Comparison of ENCODE assay signal across 8 cellular contexts in the genomic region with DNA sequence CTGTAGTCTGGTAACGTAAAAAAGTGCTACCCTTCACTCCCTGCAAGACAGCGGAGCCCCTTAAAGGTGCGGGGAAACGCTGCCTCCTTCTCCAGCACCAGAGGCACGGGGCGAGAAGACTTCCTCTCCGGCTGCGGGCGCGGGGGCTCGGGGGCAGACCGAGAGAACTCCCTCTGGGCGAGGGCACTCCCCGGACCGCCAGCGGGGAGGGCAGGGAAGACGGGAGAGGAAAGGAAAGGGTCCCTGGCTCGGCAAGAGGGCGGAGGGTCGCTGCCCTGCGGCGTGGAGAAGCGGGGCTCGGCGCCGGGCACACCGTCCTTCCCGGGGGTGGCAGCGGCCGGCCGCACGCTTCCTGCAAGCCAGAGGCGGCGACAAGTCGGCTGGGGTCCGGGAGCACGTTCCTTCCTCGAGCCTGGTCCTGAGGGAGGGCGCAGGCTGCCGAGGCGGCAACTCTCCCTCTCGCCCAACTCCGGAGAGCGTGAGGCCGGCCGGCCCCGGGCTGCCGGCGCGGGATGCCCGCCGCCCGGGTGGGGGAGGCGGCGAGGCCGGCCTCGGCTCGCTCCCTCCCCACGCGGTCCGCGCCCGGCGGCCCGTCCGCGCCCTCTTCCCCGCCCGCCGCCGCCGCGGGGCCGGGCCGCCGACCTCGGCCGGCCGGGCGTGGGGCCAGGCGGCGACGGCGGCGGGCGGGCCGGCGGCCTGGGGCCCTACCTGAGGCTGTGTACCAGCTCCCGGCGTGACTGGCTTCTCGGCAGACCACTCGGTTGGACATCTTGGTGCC. TPM values are rescaled to one million over a fixed set of nuclear protein-coding genes. Genes with fewer than 3 reads are reported as not detected.
DNase-seq lines count a peak whose midpoint lies in the region; ATAC-seq, FAIRE-seq and TF ChIP-seq lines count a peak whose summit lies in the region.

No MANE protein-coding gene starts in this region.

- no TSS peak for BruUV-seq in K562 (replicated peaks; lab: Mats Ljungman, UMichigan)

- H3K4me3 ChIP-seq in K562: peak overlapping the region; percentile 92
- peak overlapping the region; percentile 80 for H3K4me3 ChIP-seq in iPS-18c (ENCODE audit: insufficient read depth, low read depth, low read length)
- peak overlapping the region; percentile 84 to 89 (median 87) for H3K4me3 ChIP-seq in skeletal muscle tissue (ENCODE audit: low read length in 3 of 3)

- H3K36me3 ChIP-seq in K562 (ENCODE audit: control insufficient read depth, insufficient read depth, low read length) (peaks cover 10% of the 10 kb centered on the region; the same call in 2 of the 3 replicates), skeletal muscle tissue (ENCODE audit: control insufficient read depth in 3 of 3, insufficient read depth in 3 of 3, low read length in 3 of 3) (no peaks in the 10 kb centered on the region)

- no peaks in the 10 kb centered on the region for H3K9me1 ChIP-seq in K562 (ENCODE audit: control insufficient read depth, insufficient read depth, low read length)

- intact Hi-C loops in K562 (cut with micrococcal nuclease): loop anchor here (2.0 to 10.0 kb wide), 3 partner anchors 53 to 158 kb away; partner anchors contain the start of genes SLC30A6 and SPAST

- in situ Hi-C loops in K562 (cut with MboI): no loop called here

- peaks cover 12% of the 10 kb centered on the region for H4K20me1 ChIP-seq in K562 (replicated peaks; ENCODE audit: control insufficient read depth, insufficient read depth, low read length)

- H3K9ac ChIP-seq in K562 (ENCODE audit: insufficient read depth in 1 of 2, low read depth in 2 of 2, low read length in 2 of 2) (peak overlapping the region; percentile 87 to 99), skeletal muscle tissue (ENCODE audit: low read depth in 1 of 3, low read length in 3 of 3) (peak overlapping the region; percentile 85 to 91 (median 89))

- WGBS in K562 (ENCODE audit: insufficient coverage, low coverage, missing lambda C conversion rate): under 1% methylated on average over 70 of the region's 92 CpGs

- H3K9me3 ChIP-seq in K562 (replicated peaks; ENCODE audit: control insufficient read depth, insufficient read depth, low read depth, low read length) (no peaks in the 10 kb centered on the region), iPS-18c (ENCODE audit: control insufficient read depth, insufficient read depth, low read length) (no peaks in the 10 kb centered on the region), skeletal muscle tissue (ENCODE audit: control insufficient read depth in 3 of 3, low read length in 3 of 3) (no peaks in the 10 kb centered on the region)

- CTCF ChIA-PET in K562 (lab: Yijun Ruan, JAX; ENCODE audit: low intra/inter-chr PET ratio): no interaction called here

- H2AFZ ChIP-seq in K562 (ENCODE audit: low read depth, low read length): peak overlapping the region; percentile 57; the same call in 1 of the 2 replicates

- TF ChIP-seq RAD21 in K562 (CRISPR knock-in tag; conservative IDR thresholded peaks at IDR 0.05 in 1 of 2, IDR thresholded peaks at IDR 0.05 in 1 of 2): no peak

- TF ChIP-seq POLR2A in K562 (conservative IDR thresholded peaks at IDR 0.05): no peak

- no peak for FAIRE-seq in K562 (lab: Jason Lieb, UNC)

- TF ChIP-seq EP300 in K562 (IDR thresholded peaks at IDR 0.05; ENCODE audit: low read length): no peak

- H3K79me2 ChIP-seq in K562 (ENCODE audit: control insufficient read depth, insufficient read depth, low read length): peaks cover 58% of the 10 kb centered on the region

- peak; percentile 31 for DNase-seq in GM19240 (ENCODE audit: insufficient read length, low spot score)
- peak; percentile 14 for DNase-seq in T1000 (lab: John Stamatoyannopoulos, UW)
- peak; percentile 37 to 68 (median 55) for DNase-seq in K562 (ENCODE audit: extremely low read depth in 1 of 4, low spot score in 3 of 4)
- DNase-seq in NCI-H2107 treated with DMSO at 0.1 percent for 48 hours (lab: John Stamatoyannopoulos, UW; ENCODE audit: unreplicated experiment): no peak

- TF ChIP-seq CTCF in C4-2B (conservative IDR thresholded peaks at IDR 0.05) (no peak), K562 (IDR thresholded peaks at IDR 0.05 in 2 of 3, conservative IDR thresholded peaks at IDR 0.05 in 1 of 3; ENCODE audit: insufficient read depth in 2 of 3, low read depth in 1 of 3, low read length in 3 of 3) (no peak)

- ATAC-seq in HG03439 (IDR thresholded peaks at IDR 0.05; ENCODE audit: unreplicated experiment) (peak; percentile 28), K562 (peak; percentile 3)

- peak overlapping the region; percentile 91 for H3K27ac ChIP-seq in C4-2B
- peak overlapping the region; percentile 85 for H3K27ac ChIP-seq in K562 (ENCODE audit: extremely low read depth, low read depth, low read length)
- H3K27ac ChIP-seq in skeletal muscle tissue (ENCODE audit: low read depth, low read length): peak overlapping the region; percentile 88

- POLR2A ChIA-PET in K562 (lab: Yijun Ruan, JAX): interaction anchor here (0.9 to 1.0 kb wide), 3 partner anchors 22 to 123 kb away, joined by 3 to 5 read pairs (median 3); no protein-coding TSS in a partner anchor

- H3K4me1 ChIP-seq in K562 (replicated peaks in 1 of 2; ENCODE audit: control insufficient read depth in 2 of 2, insufficient read depth in 2 of 2, low read length in 2 of 2): peaks cover 18 to 34% of the 10 kb centered on the region in 2 experiments
- peaks cover 6 to 26% (median 14%) of the 10 kb centered on the region in 3 donors for H3K4me1 ChIP-seq in skeletal muscle tissue (ENCODE audit: control insufficient read depth in 3 of 3, insufficient read depth in 3 of 3, low read length in 3 of 3)

- peak overlapping the region; percentile 86 for H3K4me2 ChIP-seq in K562 (ENCODE audit: insufficient read depth, low read length)

- H3K27me3 ChIP-seq in K562 (ENCODE audit: control insufficient read depth in 2 of 2, insufficient read depth in 2 of 2, low read length in 2 of 2) (no peaks in the 10 kb centered on the region), skeletal muscle tissue (ENCODE audit: control insufficient read depth in 3 of 3, insufficient read depth in 3 of 3, low read length in 3 of 3) (no peaks in the 10 kb centered on the region)

RNA-seq across cellular contexts. Expression of gene MEMO1, which starts 1.1 kb away (rescaled TPM):
- total RNA-seq in K562 (2011; cell fraction: chromatin; rRNA removed; ENCODE audit: low replicate concordance): 58.5 and 60.1 TPM in 2 replicates
- 16.2 and 20.9 TPM in 2 replicates for total RNA-seq in K562 (2011; cell fraction: nucleolus; rRNA removed)
- total RNA-seq in K562 (2011; cell fraction: nucleoplasm; rRNA removed): 34.3 and 66.6 TPM in 2 replicates
- total RNA-seq in K562 (2014; rRNA removed): 22.1 and 22.4 TPM in 2 replicates
- 59.7 and 65.2 TPM in 2 replicates for total RNA-seq in K562 (2014; rRNA removed; fragmentation: Illumina TruSeq; extraction: Trizol)
- total RNA-seq in K562 (2015; rRNA removed; fragmentation: Illumina TruSeq; extraction: Trizol): 59.7 and 61.2 TPM in 2 replicates
- 50.8 and 56.7 TPM in 2 replicates for total RNA-seq in K562 (2021)
- polyA plus RNA-seq in K562 (2011; rRNA removed): 45.5 and 80.9 TPM in 2 replicates
- polyA plus RNA-seq in K562 (2011; cell fraction: cytosol; rRNA removed): 33.0 and 43.8 TPM in 2 replicates
- polyA plus RNA-seq in K562 (2011; cell fraction: nucleus; rRNA removed): 29.0 and 33.3 TPM in 2 replicates
- 49.2 and 51.7 TPM in 2 replicates for polyA plus RNA-seq in K562 (2012)
- 60.0 and 62.4 TPM in 2 replicates for polyA plus RNA-seq in K562 (2014; fragmentation: Illumina TruSeq; extraction: Trizol)
- 10 to 100 TPM; 81.6 to 87.7 TPM for polyA plus RNA-seq in K562 (2014; fragmentation: Nextera tagmentation; extraction: Ambion mirVana)
- polyA plus RNA-seq in K562 (2014; rRNA removed): 46.0 and 59.1 TPM in 2 replicates
- polyA minus RNA-seq in K562 (2011; rRNA and poly(A)+ RNA removed): 59.7 and 82.3 TPM in 2 replicates
- polyA minus RNA-seq in K562 (2011; cell fraction: cytosol; rRNA and poly(A)+ RNA removed): 18.9 and 39.7 TPM in 2 replicates
- 25.3 and 38.3 TPM in 2 replicates for polyA minus RNA-seq in K562 (2011; cell fraction: nucleus; rRNA and poly(A)+ RNA removed)
- 43.8 TPM for total RNA-seq in skeletal muscle tissue

RNA-seq across cellular contexts. Expression of gene DPY30, which starts 29.9 kb away (rescaled TPM):
- total RNA-seq in K562 (2011; cell fraction: chromatin; rRNA removed; ENCODE audit: low replicate concordance): 19.2 and 30.9 TPM in 2 replicates
- 14.9 and 18.3 TPM in 2 replicates for total RNA-seq in K562 (2011; cell fraction: nucleolus; rRNA removed)
- total RNA-seq in K562 (2011; cell fraction: nucleoplasm; rRNA removed): 21.5 and 21.8 TPM in 2 replicates
- 63.8 and 64.6 TPM in 2 replicates for total RNA-seq in K562 (2014; rRNA removed)
- total RNA-seq in K562 (2014; rRNA removed; fragmentation: Illumina TruSeq; extraction: Trizol): 89.8 and 98.4 TPM in 2 replicates
- 87.1 and 90.1 TPM in 2 replicates for total RNA-seq in K562 (2015; rRNA removed; fragmentation: Illumina TruSeq; extraction: Trizol)
- 82.4 and 90.4 TPM in 2 replicates for total RNA-seq in K562 (2021)
- 104 and 152 TPM in 2 replicates for polyA plus RNA-seq in K562 (2011; rRNA removed)
- 55.3 and 80.4 TPM in 2 replicates for polyA plus RNA-seq in K562 (2011; cell fraction: cytosol; rRNA removed)
- polyA plus RNA-seq in K562 (2011; cell fraction: nucleus; rRNA removed): 20.6 and 28.8 TPM in 2 replicates
- polyA plus RNA-seq in K562 (2012): 81.3 and 139 TPM in 2 replicates
- polyA plus RNA-seq in K562 (2014; fragmentation: Illumina TruSeq; extraction: Trizol): 101 and 116 TPM in 2 replicates
- 100 to 1,000 TPM; 375 to 402 TPM for polyA plus RNA-seq in K562 (2014; fragmentation: Nextera tagmentation; extraction: Ambion mirVana)
- 132 and 135 TPM in 2 replicates for polyA plus RNA-seq in K562 (2014; rRNA removed)
- 51.1 and 61.6 TPM in 2 replicates for polyA minus RNA-seq in K562 (2011; rRNA and poly(A)+ RNA removed)
- 23.0 and 25.8 TPM in 2 replicates for polyA minus RNA-seq in K562 (2011; cell fraction: cytosol; rRNA and poly(A)+ RNA removed)
- 8.5 and 12.7 TPM in 2 replicates for polyA minus RNA-seq in K562 (2011; cell fraction: nucleus; rRNA and poly(A)+ RNA removed)
- 25.1 TPM for total RNA-seq in skeletal muscle tissue

RNA-seq across cellular contexts. Expression of gene SPAST, which starts 53.7 kb away (rescaled TPM):
- 24.1 and 45.8 TPM in 2 replicates for total RNA-seq in K562 (2011; cell fraction: chromatin; rRNA removed; ENCODE audit: low replicate concordance)
- total RNA-seq in K562 (2011; cell fraction: nucleolus; rRNA removed): 14.7 and 16.7 TPM in 2 replicates
- total RNA-seq in K562 (2011; cell fraction: nucleoplasm; rRNA removed): 30.6 and 42.1 TPM in 2 replicates
- total RNA-seq in K562 (2014; rRNA removed) (19.0 and 22.4 TPM in 2 replicates), K562 (2014; rRNA removed; fragmentation: Illumina TruSeq; extraction: Trizol) (28.8 and 33.7 TPM in 2 replicates), K562 (2015; rRNA removed; fragmentation: Illumina TruSeq; extraction: Trizol) (32.7 and 37.0 TPM in 2 replicates), K562 (2021) (25.2 and 25.8 TPM in 2 replicates), skeletal muscle tissue (39.7 TPM)
- polyA plus RNA-seq in K562 (2011; rRNA removed) (10.5 and 16.1 TPM in 2 replicates), K562 (2014; fragmentation: Illumina TruSeq; extraction: Trizol) (21.4 and 25.0 TPM in 2 replicates), K562 (2014; fragmentation: Nextera tagmentation; extraction: Ambion mirVana) (10 to 100 TPM in 1 of 2 experiments, 1 to 10 TPM in 1; 7.4 to 12.6 TPM), K562 (2014; rRNA removed) (11.7 and 13.4 TPM in 2 replicates)
- polyA plus RNA-seq in K562 (2011; cell fraction: cytosol; rRNA removed): 3.7 and 5.3 TPM in 2 replicates
- polyA plus RNA-seq in K562 (2011; cell fraction: nucleus; rRNA removed): 3.2 and 3.8 TPM in 2 replicates
- polyA plus RNA-seq in K562 (2012): 8.8 and 11.8 TPM in 2 replicates
- polyA minus RNA-seq in K562 (2011; rRNA and poly(A)+ RNA removed): 37.9 and 40.2 TPM in 2 replicates
- 16.5 and 22.9 TPM in 2 replicates for polyA minus RNA-seq in K562 (2011; cell fraction: cytosol; rRNA and poly(A)+ RNA removed)
- polyA minus RNA-seq in K562 (2011; cell fraction: nucleus; rRNA and poly(A)+ RNA removed): 7.4 and 9.0 TPM in 2 replicates
